ENCODE assay signal across 8 cellular contexts in the genomic region with DNA sequence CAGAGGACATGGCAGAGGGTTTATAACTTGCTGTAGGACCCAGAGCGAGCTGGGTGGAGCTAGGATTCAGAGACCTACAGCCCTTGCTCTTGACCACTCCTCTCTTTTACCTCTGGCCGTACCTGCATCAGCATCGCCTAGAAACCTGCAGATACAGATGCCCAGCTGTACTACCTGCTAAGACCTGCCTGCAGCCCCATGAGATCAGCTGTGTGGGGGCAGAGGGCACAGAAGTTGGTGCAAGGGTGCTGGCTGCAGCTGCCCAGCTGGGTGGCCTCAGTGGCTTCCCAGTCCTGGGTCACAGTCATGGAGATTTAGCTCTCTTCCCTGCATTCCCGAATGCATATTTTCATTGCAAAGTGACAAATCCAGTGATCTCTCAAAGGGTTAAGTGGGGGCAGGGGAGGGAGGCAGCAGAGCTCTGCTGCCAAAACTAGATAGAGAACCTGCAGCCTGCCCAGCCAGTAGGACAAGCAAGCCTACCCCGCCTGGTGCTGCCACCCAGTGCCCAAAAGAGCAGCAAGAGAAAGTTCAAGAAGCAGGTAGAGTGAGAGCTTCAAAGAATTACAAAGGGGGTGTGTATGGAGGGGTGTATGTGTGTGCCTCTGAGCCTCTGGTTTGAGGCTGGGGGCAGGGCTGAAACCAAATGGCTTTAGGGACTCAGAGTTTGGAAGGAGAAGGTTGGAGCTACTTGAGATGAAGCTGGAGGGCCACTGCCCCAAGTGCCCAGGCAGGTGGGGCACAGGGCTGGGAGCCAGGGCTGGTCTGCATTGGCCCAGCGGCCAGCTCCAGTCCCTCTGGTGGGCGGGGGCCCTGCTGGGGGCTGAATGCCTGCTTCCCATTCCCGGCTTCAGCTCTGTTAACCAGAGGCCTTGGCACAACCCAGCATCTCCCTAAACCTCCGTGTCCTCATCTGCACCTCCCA. TPM values are rescaled to one million over a fixed set of nuclear protein-coding genes. Genes with fewer than 3 reads are reported as not detected.
A peak's percentile ranks its signal among the peaks of the same experiment; 100 is the strongest.
DNase-seq lines count a peak whose midpoint lies in the region; ATAC-seq and TF ChIP-seq lines count a peak whose summit lies in the region.

No MANE protein-coding gene starts in this region.

- in situ Hi-C loops in T47D (cut with HindIII; ENCODE audit: low pct_unique_long_range_greater_than_20kb, low sequenced_read_pairs), result no loop called here

- no peaks in the 10 kb centered on the region for H4K20me1 ChIP-seq in neural cell (ENCODE audit: insufficient read depth)

- ATAC-seq in HG02981 (IDR thresholded peaks at IDR 0.05; ENCODE audit: unreplicated experiment), result no peak
- ATAC-seq in GM21423 (IDR thresholded peaks at IDR 0.05; ENCODE audit: unreplicated experiment), result no peak

- no peaks in the 10 kb centered on the region for H3F3A ChIP-seq in neural cell (ENCODE audit: insufficient read depth, low read length, poor library complexity, severe bottlenecking)

- H3K9me3 ChIP-seq in neural cell (ENCODE audit: low read length), result no peaks in the 10 kb centered on the region

- no peak overlapping the region for H3K4me3 ChIP-seq in neural cell (ENCODE audit: low read length)

- H2AFZ ChIP-seq in neural cell (ENCODE audit: low read depth, low read length), result no peak overlapping the region

- H3K4me2 ChIP-seq in neural cell (ENCODE audit: low read length), result no peak overlapping the region

- DNase-seq in DMS 273 (lab: John Stamatoyannopoulos, UW; ENCODE audit: unreplicated experiment), result peak; percentile 53
- DNase-seq in DMS 273 treated with DMSO at 0.1 percent for 48 hours (lab: John Stamatoyannopoulos, UW), result no peak
- peak; percentile 44 for DNase-seq in M059J (ENCODE audit: low read depth)
- DNase-seq in T47D (ENCODE audit: low read depth in 1 of 2, low spot score in 1 of 2), result peak; percentile 69 to 73
- DNase-seq in CD1c-positive myeloid dendritic cell (ENCODE audit: extremely low spot score), result no peak

- H3K79me2 ChIP-seq in neural cell (replicated peaks; ENCODE audit: insufficient read depth, low read length), result no peaks in the 10 kb centered on the region

- no peak for TF ChIP-seq RAD21 in neural cell (conservative IDR thresholded peaks at IDR 0.05)

- TF ChIP-seq CTCF in neural cell (IDR thresholded peaks at IDR 0.05; ENCODE audit: poor library complexity, severe bottlenecking), result peak; percentile 31

- H3K27me3 ChIP-seq in neural cell (ENCODE audit: insufficient read depth, low read depth, low read length), result no peaks in the 10 kb centered on the region

- no peaks in the 10 kb centered on the region for H3K36me3 ChIP-seq in neural cell (ENCODE audit: insufficient read depth, low read length)

- H3K9ac ChIP-seq in neural cell (ENCODE audit: low read length), result no peak overlapping the region

- no peaks in the 10 kb centered on the region for H3K9me2 ChIP-seq in neural cell (ENCODE audit: insufficient read depth, low read length)

- no peak for TF ChIP-seq EP300 in neural cell (conservative IDR thresholded peaks at IDR 0.05; ENCODE audit: poor library complexity, severe bottlenecking)

- no peak overlapping the region for H3K27ac ChIP-seq in neural cell (ENCODE audit: low read length)

TF ChIP-seq in neural cell, 6 proteins besides CTCF, POLR2A, EP300 and RAD21:
- TF ChIP-seq POLR2AphosphoS5 (IDR thresholded peaks at IDR 0.05), result peak; percentile 5
- TF ChIP-seq, protein P1, sequence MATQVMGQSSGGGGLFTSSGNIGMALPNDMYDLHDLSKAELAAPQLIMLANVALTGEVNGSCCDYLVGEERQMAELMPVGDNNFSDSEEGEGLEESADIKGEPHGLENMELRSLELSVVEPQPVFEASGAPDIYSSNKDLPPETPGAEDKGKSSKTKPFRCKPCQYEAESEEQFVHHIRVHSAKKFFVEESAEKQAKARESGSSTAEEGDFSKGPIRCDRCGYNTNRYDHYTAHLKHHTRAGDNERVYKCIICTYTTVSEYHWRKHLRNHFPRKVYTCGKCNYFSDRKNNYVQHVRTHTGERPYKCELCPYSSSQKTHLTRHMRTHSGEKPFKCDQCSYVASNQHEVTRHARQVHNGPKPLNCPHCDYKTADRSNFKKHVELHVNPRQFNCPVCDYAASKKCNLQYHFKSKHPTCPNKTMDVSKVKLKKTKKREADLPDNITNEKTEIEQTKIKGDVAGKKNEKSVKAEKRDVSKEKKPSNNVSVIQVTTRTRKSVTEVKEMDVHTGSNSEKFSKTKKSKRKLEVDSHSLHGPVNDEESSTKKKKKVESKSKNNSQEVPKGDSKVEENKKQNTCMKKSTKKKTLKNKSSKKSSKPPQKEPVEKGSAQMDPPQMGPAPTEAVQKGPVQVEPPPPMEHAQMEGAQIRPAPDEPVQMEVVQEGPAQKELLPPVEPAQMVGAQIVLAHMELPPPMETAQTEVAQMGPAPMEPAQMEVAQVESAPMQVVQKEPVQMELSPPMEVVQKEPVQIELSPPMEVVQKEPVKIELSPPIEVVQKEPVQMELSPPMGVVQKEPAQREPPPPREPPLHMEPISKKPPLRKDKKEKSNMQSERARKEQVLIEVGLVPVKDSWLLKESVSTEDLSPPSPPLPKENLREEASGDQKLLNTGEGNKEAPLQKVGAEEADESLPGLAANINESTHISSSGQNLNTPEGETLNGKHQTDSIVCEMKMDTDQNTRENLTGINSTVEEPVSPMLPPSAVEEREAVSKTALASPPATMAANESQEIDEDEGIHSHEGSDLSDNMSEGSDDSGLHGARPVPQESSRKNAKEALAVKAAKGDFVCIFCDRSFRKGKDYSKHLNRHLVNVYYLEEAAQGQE (IDR thresholded peaks at IDR 0.05; ENCODE audit: borderline replicate concordance), result no peak
TF ChIP-seq in neural cell: peak in this region for 1.

RNA-seq across cellular contexts. Expression of a gene that starts 6.8 kb away (rescaled TPM):
- 1.9 and 2.8 TPM in 2 replicates for total RNA-seq in M059J (2014; rRNA removed; shearing (Covaris generic))
- 135 TPM in 2 replicates for polyA plus RNA-seq in neural cell
- polyA minus RNA-seq in neural cell, result 43.6 and 50.5 TPM in 2 replicates

Comparison
In these comparisons a context has a peak if more than half of its experiments do, and no peak if none do; other contexts are left out.
1. DNase-seq: peak in DMS 273 (single experiment), M059J (single experiment) and T47D (2 of 2); none in DMS 273 treated with DMSO at 0.1 percent for 48 hours (single experiment) and CD1c-positive myeloid dendritic cell (single experiment).